ENCODE assay signal across 12 cellular contexts in the genomic region with DNA sequence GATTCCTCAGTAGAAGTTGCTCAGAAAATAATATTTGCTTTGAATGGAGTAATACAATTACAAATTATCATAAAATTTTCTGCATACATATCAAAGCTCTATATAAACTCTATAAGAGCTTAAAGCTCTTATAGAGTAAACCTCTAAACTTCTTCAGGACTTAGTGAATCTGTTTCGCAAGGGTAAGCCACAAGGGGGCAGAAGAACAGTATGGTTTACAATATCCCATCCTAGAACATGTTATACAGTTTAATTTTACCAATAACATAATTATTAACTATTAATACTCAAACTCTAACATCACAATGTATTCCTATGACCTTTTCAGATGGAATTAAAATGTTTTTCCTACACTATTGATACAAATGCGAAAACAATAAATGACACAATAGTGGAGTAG. TPM values are rescaled to one million over a fixed set of nuclear protein-coding genes. Genes with fewer than 3 reads are reported as not detected.
A peak's percentile ranks its signal among the peaks of the same experiment; 100 is the strongest.
DNase-seq lines count a peak whose midpoint lies in the region; ATAC-seq, FAIRE-seq and TF ChIP-seq lines count a peak whose summit lies in the region.
"Had no signal": no experiment of that assay in that cellular context is flagged by ENCODE, and none has a peak within 500 bp of the region (broad histone marks: within the 10 kb centered on the region; RNA-seq: fewer than 3 reads in every experiment).

No MANE protein-coding gene starts in this region.

- 50% methylated on average over 2 of the region's 2 CpGs; no CpG with 5 or more reads in 1 of the 2 experiments for WGBS in H1 (ENCODE audit: extremely low coverage in 1 of 2, insufficient coverage in 1 of 2, insufficient read length in 1 of 2, insufficient replicate concordance in 2 of 2, low coverage in 1 of 2, low lambda C conversion rate in 2 of 2, missing lambda C conversion rate in 1 of 2), 2 experiments
- WGBS in heart left ventricle, 4 donors, result 32 to 56% (median 42%) methylated on average over 2 of the region's 2 CpGs

- in situ Hi-C loops in ACHN (cut with HindIII; ENCODE audit: low pct_ligation_motif_present, low pct_unique_long_range_greater_than_20kb, low sequenced_read_pairs), result no loop called here

- H3K23me2 ChIP-seq in H1 (ENCODE audit: low read depth, low read length), result no peaks in the 10 kb centered on the region

- H3K79me2 ChIP-seq in H1 (ENCODE audit: control insufficient read depth in 1 of 2, insufficient read depth in 2 of 2, low read length in 2 of 2), result no peaks in the 10 kb centered on the region

- H3K9me3 ChIP-seq in H1 (ENCODE audit: insufficient read depth in 2 of 2, low read depth in 1 of 2, low read length in 1 of 2) (no peaks in the 10 kb centered on the region), heart left ventricle (no peaks in the 10 kb centered on the region)

- H3K23ac ChIP-seq in H1 (ENCODE audit: insufficient read length), result no peak overlapping the region

- intact Hi-C loops in left colon (cut with DNase I, micrococcal nuclease) (no loop called here), heart left ventricle (cut with DNase I) (no loop called here)

- H3K79me1 ChIP-seq in H1 (ENCODE audit: low read depth, low read length), result no peaks in the 10 kb centered on the region

- no peak overlapping the region for H3K18ac ChIP-seq in H1 (ENCODE audit: extremely low read depth, low read length)

- H2AFZ ChIP-seq in H1 (ENCODE audit: low read length), result no peak overlapping the region

- no peak overlapping the region for H2BK120ac ChIP-seq in H1 (replicated peaks; ENCODE audit: low read depth, low read length)

- H3K56ac ChIP-seq in H1 (replicated peaks; ENCODE audit: insufficient read length, low read depth, low read length), result no peak overlapping the region

- H4K5ac ChIP-seq in H1 (ENCODE audit: insufficient read length, low read depth, low read length), result no peak overlapping the region

- H3K4me3 ChIP-seq in H1 (ENCODE audit: extremely low read depth in 1 of 4, insufficient read depth in 2 of 4, low read depth in 3 of 4, low read length in 4 of 4) (no peak overlapping the region), heart left ventricle (no peak overlapping the region)

- no peak for TF ChIP-seq POLR2A in H1 (IDR thresholded peaks at IDR 0.05; ENCODE audit: control extremely low read depth in 1 of 2, low read depth in 2 of 2, low read length in 2 of 2)
- TF ChIP-seq POLR2A in heart left ventricle (IDR thresholded peaks at IDR 0.05), result no peak

- no peak for TF ChIP-seq EP300 in H1 (IDR thresholded peaks at IDR 0.05; ENCODE audit: borderline replicate concordance in 1 of 2, low read depth in 2 of 2, low read length in 2 of 2)

- H2BK12ac ChIP-seq in H1 (ENCODE audit: low read depth, low read length), result no peak overlapping the region

- H3K4me1 ChIP-seq in H1 (replicated peaks in 1 of 4; ENCODE audit: control insufficient read depth in 3 of 4, insufficient read depth in 4 of 4, low read length in 3 of 4) (no peaks in the 10 kb centered on the region), heart left ventricle (no peaks in the 10 kb centered on the region)

- H3K27ac ChIP-seq in H1 (ENCODE audit: low read depth, low read length) (no peak overlapping the region), heart left ventricle (no peak overlapping the region)

- H3K9ac ChIP-seq in H1 (replicated peaks in 1 of 4; ENCODE audit: extremely low read depth in 1 of 4, low read depth in 3 of 4, low read length in 3 of 4), result no peak overlapping the region

- ATAC-seq in left colon (no peak), heart left ventricle (no peak)

- H2BK15ac ChIP-seq in H1 (ENCODE audit: low read length), result no peak overlapping the region

- no peak overlapping the region for H2BK20ac ChIP-seq in H1 (ENCODE audit: low read length)

- H3K4ac ChIP-seq in H1 (replicated peaks; ENCODE audit: insufficient read length, low read depth, low read length), result no peak overlapping the region

- H3K27me3 ChIP-seq in H1 (replicated peaks in 1 of 4; ENCODE audit: control insufficient read depth in 3 of 4, extremely low read depth in 1 of 4, insufficient read depth in 3 of 4, low read length in 3 of 4) (no peaks in the 10 kb centered on the region), heart left ventricle (no peaks in the 10 kb centered on the region)

- H3K14ac ChIP-seq in H1 (ENCODE audit: insufficient read length), result no peak overlapping the region

- H3K4me2 ChIP-seq in H1 (ENCODE audit: insufficient read depth in 1 of 2, low read depth in 2 of 2, low read length in 2 of 2), result no peak overlapping the region

- no peaks in the 10 kb centered on the region for H4K20me1 ChIP-seq in H1 (replicated peaks in 1 of 2; ENCODE audit: control insufficient read depth in 1 of 2, insufficient read depth in 2 of 2, low read length in 2 of 2)

- DNase-seq in ACHN (peak; percentile 8), GM03348 (ENCODE audit: low spot score) (peak; percentile 1), NAMALWA (ENCODE audit: low spot score) (peak; percentile 21), H1 (ENCODE audit: low read depth in 1 of 2, low spot score in 2 of 2) (no peak), left colon (no peak), NCI-H226 (no peak), heart left ventricle (no peak)
- no peak for DNase-seq in effector CD4-positive, alpha-beta T cell
- DNase-seq: activated CD4-positive, alpha-beta T cell treated with anti-CD3 and anti-CD28 coated beads, Interleukin-2, amount 50 U/mL, for 4 hours; NCI-H2029 treated with DMSO at 0.1 percent for 48 hours; retina; stimulated activated naive CD4-positive, alpha-beta T cell had no signal

- no peaks in the 10 kb centered on the region for H3K36me3 ChIP-seq in H1 (ENCODE audit: control insufficient read depth in 2 of 4, insufficient read depth in 4 of 4, low read length in 3 of 4)
- H3K36me3 ChIP-seq in heart left ventricle, result no peaks in the 10 kb centered on the region

- H2AK5ac ChIP-seq in H1 (ENCODE audit: low read depth, low read length), result no peak overlapping the region

- no peak overlapping the region for H4K8ac ChIP-seq in H1 (ENCODE audit: extremely low read depth, insufficient read depth, low read length)

- CTCF ChIA-PET in H1 (lab: Charles Lee; ENCODE audit: partially characterized antibody), result interaction anchor here (0.6 to 1.6 kb wide), 4 partner anchors 75 to 1393 kb away, joined by 3 to 4 read pairs (median 3); no protein-coding TSS in a partner anchor

- H2BK5ac ChIP-seq in H1 (ENCODE audit: low read depth, low read length), result no peak overlapping the region

- POLR2A ChIA-PET in H1 (lab: Charles Lee; ENCODE audit: partially characterized antibody), result no interaction called here

- FAIRE-seq in H1 (lab: Jason Lieb, UNC), result peak; percentile 48

- H4K91ac ChIP-seq in H1 (replicated peaks; ENCODE audit: insufficient read length, low read length), result no peak overlapping the region

- TF ChIP-seq CTCF in H1 (IDR thresholded peaks at IDR 0.05; ENCODE audit: control extremely low read depth in 1 of 3, insufficient read depth in 1 of 3, low read depth in 1 of 3, low read length in 3 of 3), result peak in 1 of 3 experiments; percentile 21; a peak in 2 of 4 replicates
- peak in 3 of 12 donors; percentile 11 to 32 (median 19) for TF ChIP-seq CTCF in heart left ventricle (IDR thresholded peaks at IDR 0.05)

- TF ChIP-seq RAD21 in H1 (IDR thresholded peaks at IDR 0.05 in 1 of 2, conservative IDR thresholded peaks at IDR 0.05 in 1 of 2; ENCODE audit: low read depth in 2 of 2, low read length in 2 of 2), result peak; percentile 40 to 42; a peak in 3 of 4 replicates

TF ChIP-seq in H1, 55 proteins besides CTCF, POLR2A, EP300 and RAD21 (continues in another document):
- TF ChIP-seq TAF7 (optimal IDR thresholded peaks at IDR 0.05; ENCODE audit: borderline replicate concordance, low read depth, low read length) (no peak), PHF8 (conservative IDR thresholded peaks at IDR 0.05; ENCODE audit: low read depth, low read length) (no peak), FOSL1 (IDR thresholded peaks at IDR 0.05; ENCODE audit: insufficient read depth, low read depth, low read length) (no peak), ATF3 (IDR thresholded peaks at IDR 0.05; ENCODE audit: insufficient read depth, low read depth, low read length) (no peak), HDAC2 (IDR thresholded peaks at IDR 0.05; ENCODE audit: borderline replicate concordance in 1 of 2, low read depth in 2 of 2, low read length in 2 of 2) (no peak), SP4 (IDR thresholded peaks at IDR 0.05; ENCODE audit: low read length) (no peak), RBBP5 (IDR thresholded peaks at IDR 0.05; ENCODE audit: borderline replicate concordance, low read depth, low read length) (no peak), CHD2 (IDR thresholded peaks at IDR 0.05; ENCODE audit: low read length) (no peak)
- TF ChIP-seq, protein P1, sequence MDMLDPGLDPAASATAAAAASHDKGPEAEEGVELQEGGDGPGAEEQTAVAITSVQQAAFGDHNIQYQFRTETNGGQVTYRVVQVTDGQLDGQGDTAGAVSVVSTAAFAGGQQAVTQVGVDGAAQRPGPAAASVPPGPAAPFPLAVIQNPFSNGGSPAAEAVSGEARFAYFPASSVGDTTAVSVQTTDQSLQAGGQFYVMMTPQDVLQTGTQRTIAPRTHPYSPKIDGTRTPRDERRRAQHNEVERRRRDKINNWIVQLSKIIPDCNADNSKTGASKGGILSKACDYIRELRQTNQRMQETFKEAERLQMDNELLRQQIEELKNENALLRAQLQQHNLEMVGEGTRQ (IDR thresholded peaks at IDR 0.05; ENCODE audit: low read length), result no peak

RNA-seq across cellular contexts. Expression of gene SPANXN1, which starts 33.8 kb away (rescaled TPM):
- total RNA-seq in H1 (2021; fragmentation: NEBNext Ultra II Directional; extraction: Animal tissue kit (Norgen Biotek cat#: 25700)), result not detected in 2 replicates
- not detected in 2 replicates for polyA plus RNA-seq in H1 (2011; rRNA removed)
- not detected for polyA plus RNA-seq in H1 (2011; cell fraction: cytosol; rRNA removed)
- polyA plus RNA-seq in H1 (2011; cell fraction: nucleus; rRNA removed), result not detected
- not detected in 4 replicates for polyA plus RNA-seq in H1 (2012, experiment 1 of 2)
- not detected for polyA plus RNA-seq in H1 (2012, experiment 2 of 2)
- not detected for polyA plus RNA-seq in H1 (2013, experiment 1 of 2)
- polyA plus RNA-seq in H1 (2013, experiment 2 of 2), result not detected
- polyA minus RNA-seq in H1 (2011; rRNA and poly(A)+ RNA removed), result 0.19 TPM in 1 of 2 replicates, not detected in the other
- not detected for polyA minus RNA-seq in H1 (2011; cell fraction: cytosol; rRNA and poly(A)+ RNA removed)
- not detected for polyA minus RNA-seq in H1 (2011; cell fraction: nucleus; rRNA and poly(A)+ RNA removed)
- not detected for total RNA-seq in left colon
- total RNA-seq in heart left ventricle, result not detected
- polyA plus RNA-seq in heart left ventricle, result not detected

Comparison
In these comparisons a context has a peak if more than half of its experiments do, and no peak if none do; other contexts are left out.
1. DNase-seq: peak in ACHN (single experiment), GM03348 (single experiment) and NAMALWA (single experiment); none in H1 (0 of 2), effector CD4-positive, alpha-beta T cell (single experiment), left colon (0 of 2), NCI-H226 (single experiment) and heart left ventricle (0 of 5).